In the genomic region with DNA sequence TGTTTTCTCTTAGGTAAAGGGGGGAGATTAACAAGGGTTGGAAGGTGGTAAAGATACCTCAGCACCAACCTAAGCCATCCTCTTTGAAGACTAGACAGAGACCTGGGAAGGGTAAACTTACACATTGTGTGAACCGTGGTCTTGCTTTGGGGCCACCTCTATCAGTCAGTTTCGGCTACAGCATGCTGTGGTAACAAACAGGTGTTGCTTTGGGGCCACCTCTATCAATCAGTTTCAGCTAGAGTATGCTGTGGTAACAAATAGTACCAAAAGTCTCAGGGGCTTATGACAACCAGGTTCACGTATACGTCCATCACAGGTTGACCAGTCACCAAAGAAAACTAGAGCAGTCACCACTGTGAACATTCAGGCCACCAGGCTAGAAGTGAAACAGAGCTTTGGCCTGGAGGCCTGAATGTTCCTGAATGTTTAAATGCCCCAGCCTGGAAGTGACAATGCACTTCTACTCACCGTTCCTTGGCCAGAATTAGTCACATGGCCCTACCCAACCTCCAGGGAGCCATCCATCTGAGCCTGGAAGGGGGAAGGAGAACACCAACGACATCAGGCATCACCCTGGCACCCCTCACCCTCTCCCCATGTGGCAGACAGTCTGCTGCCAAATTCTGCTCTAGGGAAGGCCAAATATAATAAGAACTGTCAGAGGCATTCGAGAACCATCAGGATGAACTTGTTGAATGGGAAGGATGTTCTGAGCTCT, we compare ENCODE assay signal across 34 cellular contexts. TPM values are rescaled to one million over a fixed set of nuclear protein-coding genes. Genes with fewer than 3 reads are reported as not detected.
A peak's percentile ranks its signal among the peaks of the same experiment; 100 is the strongest.
DNase-seq lines count a peak whose midpoint lies in the region; ATAC-seq, FAIRE-seq and TF ChIP-seq lines count a peak whose summit lies in the region.
"Had no signal": no experiment of that assay in that cellular context is flagged by ENCODE, and none has a peak within 500 bp of the region (broad histone marks: within the 10 kb centered on the region; RNA-seq: fewer than 3 reads in every experiment).

No MANE protein-coding gene starts in this region.

- CTCF ChIA-PET in HepG2 (lab: Yijun Ruan, JAX; ENCODE audit: low intra/inter-chr PET ratio, low total read pairs): no interaction called here

- no peak overlapping the region for H2AFZ ChIP-seq in HepG2 (ENCODE audit: low read length)

- H3K9me3 ChIP-seq in HepG2 (ENCODE audit: low read length) (no peaks in the 10 kb centered on the region), right lobe of liver (no peaks in the 10 kb centered on the region)
- H3K9me3 ChIP-seq: tibial artery had no signal

- H3K4me3 ChIP-seq in HepG2 (replicated peaks in 1 of 3; ENCODE audit: insufficient read depth in 1 of 3, low read depth in 2 of 3, low read length in 3 of 3) (no peak overlapping the region), right lobe of liver (no peak overlapping the region)
- H3K4me3 ChIP-seq: cardiac muscle cell, coronary artery, tibial artery had no signal

- no peak for TF ChIP-seq CTCF in HepG2 (CRISPR knock-in tag; IDR thresholded peaks at IDR 0.05)
- TF ChIP-seq CTCF in right lobe of liver (IDR thresholded peaks at IDR 0.05): no peak

- H3K9ac ChIP-seq in HepG2 (ENCODE audit: insufficient read depth, low read depth, low read length): no peak overlapping the region

- TF ChIP-seq RAD21 in HepG2 (CRISPR knock-in tag; IDR thresholded peaks at IDR 0.05): no peak

- H3K27me3 Mint-ChIP-seq in activated T-helper 17 cell treated with anti-CD3 and anti-CD28 coated beads, Interleukin-2, amount 50 U/mL, for 72 hours: no peaks in the 10 kb centered on the region
- H3K27me3 Mint-ChIP-seq in stimulated activated memory B cell treated with anti-CD40 and anti-IgM and Interleukin-4, amounts not matched to agents 10 μg/mL and 1 μg/mL and 100 μg/mL, for 72 hours: no peaks in the 10 kb centered on the region
- H3K27me3 Mint-ChIP-seq: effector memory CD8-positive, alpha-beta T cell; T-cell had no signal

- no peak overlapping the region for H3K4me3 Mint-ChIP-seq in activated T-helper 17 cell treated with anti-CD3 and anti-CD28 coated beads, Interleukin-2, amount 50 U/mL, for 72 hours
- no peak overlapping the region for H3K4me3 Mint-ChIP-seq in stimulated activated memory B cell treated with anti-CD40 and anti-IgM and Interleukin-4, amounts not matched to agents 10 μg/mL and 1 μg/mL and 100 μg/mL, for 72 hours
- H3K4me3 Mint-ChIP-seq: activated CD4-positive, alpha-beta memory T cell treated with anti-CD3 and anti-CD28 coated beads, Interleukin-2, amount 10 ng/mL, durations not matched to agents 7 days and 5 days; effector memory CD8-positive, alpha-beta T cell; natural killer cell; T-cell had no signal

- no peaks in the 10 kb centered on the region for H4K20me1 ChIP-seq in HepG2 (ENCODE audit: insufficient read depth, low read length)

- WGBS in HepG2 (ENCODE audit: low lambda C conversion rate): 33% methylated on average over 7 of the region's 7 CpGs
- 30% methylated on average over 3 of the region's 7 CpGs for WGBS in right lobe of liver (ENCODE audit: insufficient coverage, low coverage, low lambda C conversion rate, missing lambda C conversion rate)

- peak overlapping the region; percentile 75 for H3K27ac Mint-ChIP-seq in activated T-helper 17 cell treated with anti-CD3 and anti-CD28 coated beads, Interleukin-2, amount 50 U/mL, for 72 hours
- peak overlapping the region; percentile 7 for H3K27ac Mint-ChIP-seq in stimulated activated memory B cell treated with anti-CD40 and anti-IgM and Interleukin-4, amounts not matched to agents 10 μg/mL and 1 μg/mL and 100 μg/mL, for 72 hours
- H3K27ac Mint-ChIP-seq: activated CD4-positive, alpha-beta memory T cell treated with anti-CD3 and anti-CD28 coated beads, Interleukin-2, amount 10 ng/mL, durations not matched to agents 7 days and 5 days; natural killer cell had no signal

- intact Hi-C loops in HepG2 (cut with micrococcal nuclease; ENCODE audit: unreplicated experiment) (no loop called here), right lobe of liver (cut with DNase I) (no loop called here)

- in situ Hi-C loops in HepG2 (cut with HindIII; ENCODE audit: extremely low pct_ligation_motif_present, low pct_unique_long_range_greater_than_20kb): no loop called here

- H3K36me3 Mint-ChIP-seq in activated T-helper 17 cell treated with anti-CD3 and anti-CD28 coated beads, Interleukin-2, amount 50 U/mL, for 72 hours (ENCODE audit: low read depth): no peaks in the 10 kb centered on the region
- no peaks in the 10 kb centered on the region for H3K36me3 Mint-ChIP-seq in stimulated activated memory B cell treated with anti-CD40 and anti-IgM and Interleukin-4, amounts not matched to agents 10 μg/mL and 1 μg/mL and 100 μg/mL, for 72 hours
- H3K36me3 Mint-ChIP-seq: natural killer cell, T-cell had no signal

- H3K9me3 Mint-ChIP-seq in activated T-helper 17 cell treated with anti-CD3 and anti-CD28 coated beads, Interleukin-2, amount 50 U/mL, for 72 hours: no peaks in the 10 kb centered on the region
- no peaks in the 10 kb centered on the region for H3K9me3 Mint-ChIP-seq in stimulated activated memory B cell treated with anti-CD40 and anti-IgM and Interleukin-4, amounts not matched to agents 10 μg/mL and 1 μg/mL and 100 μg/mL, for 72 hours
- H3K9me3 Mint-ChIP-seq: activated CD4-positive, alpha-beta memory T cell treated with anti-CD3 and anti-CD28 coated beads, Interleukin-2, amount 10 ng/mL, durations not matched to agents 7 days and 5 days; effector memory CD8-positive, alpha-beta T cell; natural killer cell; T-cell had no signal

- peaks cover 1 to 15% of the 10 kb centered on the region in 2 experiments; a peak in 3 of 5 replicates for H3K27me3 ChIP-seq in HepG2 (ENCODE audit: control insufficient read depth in 1 of 2, insufficient read depth in 2 of 2, low read length in 2 of 2)
- no peaks in the 10 kb centered on the region for H3K27me3 ChIP-seq in right lobe of liver

- TF ChIP-seq POLR2A in HepG2 (IDR thresholded peaks at IDR 0.05; ENCODE audit: insufficient read depth in 1 of 2, low read depth in 2 of 2, low read length in 2 of 2) (no peak), right lobe of liver (IDR thresholded peaks at IDR 0.05) (no peak)

- no TSS peak for BruUV-seq in HepG2 (replicated peaks; lab: Mats Ljungman, UMichigan)

- H3K36me3 ChIP-seq in HepG2 (replicated peaks in 1 of 2; ENCODE audit: control insufficient read depth in 1 of 2, insufficient read depth in 2 of 2, low read length in 2 of 2): no peaks in the 10 kb centered on the region
- peaks cover 0 to 1% (median 0%) of the 10 kb centered on the region in 4 donors for H3K36me3 ChIP-seq in right lobe of liver
- H3K36me3 ChIP-seq: cardiac muscle cell, tibial artery had no signal

- H3K4me2 ChIP-seq in HepG2 (ENCODE audit: low read depth, low read length): no peak overlapping the region

- POLR2A ChIA-PET in HepG2 (lab: Yijun Ruan, JAX): no interaction called here

- TF ChIP-seq EP300 in HepG2 (IDR thresholded peaks at IDR 0.05; ENCODE audit: low read depth in 2 of 2, low read length in 2 of 2) (no peak), HepG2 (CRISPR knock-in tag; IDR thresholded peaks at IDR 0.05; ENCODE audit: borderline replicate concordance) (no peak)

- ATAC-seq in HepG2 (no peak), right lobe of liver (no peak), HG03139 (IDR thresholded peaks at IDR 0.05; ENCODE audit: unreplicated experiment) (no peak)
- ATAC-seq in activated T-helper 17 cell treated with anti-CD3 and anti-CD28 coated beads, Interleukin-2, amount 50 U/mL, for 72 hours (replicated peaks): no peak
- ATAC-seq in stimulated activated memory B cell treated with anti-CD40 and anti-IgM and Interleukin-4, amounts not matched to agents 10 μg/mL and 1 μg/mL and 100 μg/mL, for 72 hours: no peak
- ATAC-seq: effector memory CD8-positive, alpha-beta T cell; natural killer cell; T-cell had no signal

- no peaks in the 10 kb centered on the region for H3K79me2 ChIP-seq in HepG2 (ENCODE audit: insufficient read depth, low read length)

- no peak for FAIRE-seq in HepG2 (lab: Jason Lieb, UNC)
- FAIRE-seq: H1, keratinocyte, TTC549 had no signal

- H3K4me1 ChIP-seq in HepG2 (ENCODE audit: insufficient read depth, low read length) (no peaks in the 10 kb centered on the region), right lobe of liver (peaks cover 0 to under 1% (median 0%) of the 10 kb centered on the region in 4 donors)

- no peak overlapping the region for H3K27ac ChIP-seq in HepG2 (ENCODE audit: extremely low read length, insufficient read depth, low read length)
- no peak overlapping the region for H3K27ac ChIP-seq in right lobe of liver
- H3K27ac ChIP-seq: cardiac muscle cell, coronary artery, tibial artery had no signal

- DNase-seq in HepG2 (ENCODE audit: low spot score): no peak
- no peak for DNase-seq in right lobe of liver
- DNase-seq in NCI-H82 (lab: John Stamatoyannopoulos, UW): no peak
- DNase-seq: activated CD4-positive, alpha-beta memory T cell treated with anti-CD3 and anti-CD28 coated beads, Interleukin-2, amount 10 ng/mL, durations not matched to agents 7 days and 5 days; activated CD4-positive, CD25-positive, alpha-beta regulatory T cell treated with anti-CD3 and anti-CD28 coated beads, Interleukin-2, amount 50 U/mL, for 72 hours; activated CD8-positive, alpha-beta memory T cell treated with anti-CD3 and anti-CD28 coated beads, Interleukin-2, amount 50 U/mL, for 48 hours; activated naive CD4-positive, alpha-beta T cell treated with anti-CD3 and anti-CD28 coated beads, Interleukin-2, amount 50 U/mL, for 16 hours; DMS79; effector memory CD8-positive, alpha-beta T cell; erythroblast; GF-D8; IMR-90; midbrain; natural killer cell; NCI-H1436 treated with DMSO at 0.1 percent for 48 hours; NCI-H345; NCI-H748 treated with DMSO at 0.1 percent for 48 hours; RPMI8226; T-cell; tibial artery had no signal

- H3K4me1 Mint-ChIP-seq in activated T-helper 17 cell treated with anti-CD3 and anti-CD28 coated beads, Interleukin-2, amount 50 U/mL, for 72 hours: peaks cover 17% of the 10 kb centered on the region
- peaks cover 24% of the 10 kb centered on the region for H3K4me1 Mint-ChIP-seq in stimulated activated memory B cell treated with anti-CD40 and anti-IgM and Interleukin-4, amounts not matched to agents 10 μg/mL and 1 μg/mL and 100 μg/mL, for 72 hours

RNA-seq across cellular contexts. Expression of gene FXYD7, which starts 3.9 kb away (rescaled TPM):
- total RNA-seq in HepG2 (2016; rRNA removed; fragmentation: Illumina TruSeq; extraction: Trizol): not detected in 2 replicates
- not detected in 2 replicates for total RNA-seq in HepG2 (2016; cell fraction: cytosol; rRNA removed; fragmentation: Illumina TruSeq; extraction: Trizol; ENCODE audit: low read depth)
- total RNA-seq in HepG2 (2016; cell fraction: insoluble cytoplasmic fraction; rRNA removed; fragmentation: Illumina TruSeq; extraction: Trizol): not detected in 2 replicates
- total RNA-seq in HepG2 (2016; cell fraction: membrane; rRNA removed; fragmentation: Illumina TruSeq; extraction: Trizol): not detected in 2 replicates
- total RNA-seq in HepG2 (2016; cell fraction: nucleus; rRNA removed; fragmentation: Illumina TruSeq; extraction: Trizol): not detected in 2 replicates
- polyA plus RNA-seq in HepG2 (2011; rRNA removed): 0.17 and 0.55 TPM in 2 replicates
- polyA plus RNA-seq in HepG2 (2011; cell fraction: cytosol; rRNA removed): not detected in 2 replicates
- 2.3 and 3.0 TPM in 2 replicates for polyA plus RNA-seq in HepG2 (2011; cell fraction: nucleus; rRNA removed)
- polyA plus RNA-seq in HepG2 (2012): 0.40 and 0.55 TPM in 2 replicates
- not detected in 2 replicates for polyA plus RNA-seq in HepG2 (2016; cell fraction: cytosol; fragmentation: Illumina TruSeq; extraction: Trizol; ENCODE audit: low read depth)
- polyA plus RNA-seq in HepG2 (2016; cell fraction: insoluble cytoplasmic fraction; fragmentation: Illumina TruSeq; extraction: Trizol; ENCODE audit: low read depth): not detected in 2 replicates
- polyA plus RNA-seq in HepG2 (2016; cell fraction: membrane; fragmentation: Illumina TruSeq; extraction: Trizol; ENCODE audit: low read depth): not detected in 2 replicates
- not detected in 2 replicates for polyA plus RNA-seq in HepG2 (2016; cell fraction: nucleus; fragmentation: Illumina TruSeq; extraction: Trizol; ENCODE audit: insufficient read depth, low read depth)
- 1.1 TPM in 1 of 2 replicates, not detected in the other for polyA minus RNA-seq in HepG2 (2011; rRNA and poly(A)+ RNA removed; ENCODE audit: low replicate concordance)
- not detected in 2 replicates for polyA minus RNA-seq in HepG2 (2011; cell fraction: cytosol; rRNA and poly(A)+ RNA removed)
- polyA minus RNA-seq in HepG2 (2011; cell fraction: nucleus; rRNA and poly(A)+ RNA removed): not detected in 2 replicates
- under 1 TPM in 1 of 6 experiments, not detected in 5; 0.49 TPM for total RNA-seq in right lobe of liver
- 1 to 10 TPM in 1 of 2 donors, under 1 TPM in 1; 0.40 to 1.4 TPM for total RNA-seq in activated T-helper 17 cell treated with anti-CD3 and anti-CD28 coated beads, Interleukin-2, amount 50 U/mL, for 72 hours
- total RNA-seq: A172, IMR-90, omental fat pad, SK-MEL-5 had no signal
- polyA plus RNA-seq: keratinocyte had no signal

RNA-seq across cellular contexts. Expression of gene FXYD5, which starts 7.6 kb away (rescaled TPM):
- total RNA-seq in HepG2 (2016; rRNA removed; fragmentation: Illumina TruSeq; extraction: Trizol): not detected in 2 replicates
- not detected in 2 replicates for total RNA-seq in HepG2 (2016; cell fraction: cytosol; rRNA removed; fragmentation: Illumina TruSeq; extraction: Trizol; ENCODE audit: low read depth)
- not detected in 2 replicates for total RNA-seq in HepG2 (2016; cell fraction: insoluble cytoplasmic fraction; rRNA removed; fragmentation: Illumina TruSeq; extraction: Trizol)
- total RNA-seq in HepG2 (2016; cell fraction: membrane; rRNA removed; fragmentation: Illumina TruSeq; extraction: Trizol): not detected in 2 replicates
- not detected in 2 replicates for total RNA-seq in HepG2 (2016; cell fraction: nucleus; rRNA removed; fragmentation: Illumina TruSeq; extraction: Trizol)
- 0.65 and 0.91 TPM in 2 replicates for polyA plus RNA-seq in HepG2 (2011; rRNA removed)
- polyA plus RNA-seq in HepG2 (2011; cell fraction: cytosol; rRNA removed): 1.2 TPM in 2 replicates
- 0.64 and 1.2 TPM in 2 replicates for polyA plus RNA-seq in HepG2 (2011; cell fraction: nucleus; rRNA removed)
- polyA plus RNA-seq in HepG2 (2012): 1.1 and 2.2 TPM in 2 replicates
- 0.53 and 0.72 TPM in 2 replicates for polyA plus RNA-seq in HepG2 (2016; cell fraction: cytosol; fragmentation: Illumina TruSeq; extraction: Trizol; ENCODE audit: low read depth)
- 0.29 TPM in 1 of 2 replicates, not detected in the other for polyA plus RNA-seq in HepG2 (2016; cell fraction: insoluble cytoplasmic fraction; fragmentation: Illumina TruSeq; extraction: Trizol; ENCODE audit: low read depth)
- polyA plus RNA-seq in HepG2 (2016; cell fraction: membrane; fragmentation: Illumina TruSeq; extraction: Trizol; ENCODE audit: low read depth): 0.47 TPM in 1 of 2 replicates, not detected in the other
- polyA plus RNA-seq in HepG2 (2016; cell fraction: nucleus; fragmentation: Illumina TruSeq; extraction: Trizol; ENCODE audit: insufficient read depth, low read depth): 0.89 TPM in 1 of 2 replicates, not detected in the other
- polyA minus RNA-seq in HepG2 (2011; rRNA and poly(A)+ RNA removed; ENCODE audit: low replicate concordance): 0.60 and 172 TPM in 2 replicates
- not detected in 2 replicates for polyA minus RNA-seq in HepG2 (2011; cell fraction: cytosol; rRNA and poly(A)+ RNA removed)
- polyA minus RNA-seq in HepG2 (2011; cell fraction: nucleus; rRNA and poly(A)+ RNA removed): not detected in 2 replicates
- total RNA-seq in right lobe of liver: 10 to 100 TPM in 4 of 6 experiments, 1 to 10 TPM in 2; 5.6 to 23.6 (median 14.2) TPM
- 100 to 1,000 TPM; 214 to 257 TPM for total RNA-seq in activated T-helper 17 cell treated with anti-CD3 and anti-CD28 coated beads, Interleukin-2, amount 50 U/mL, for 72 hours

RNA-seq across cellular contexts. Expression of gene FXYD1, which starts 8.3 kb away (rescaled TPM):
- not detected in 2 replicates for total RNA-seq in HepG2 (2016; rRNA removed; fragmentation: Illumina TruSeq; extraction: Trizol)
- 0.81 TPM in 1 of 2 replicates, not detected in the other for total RNA-seq in HepG2 (2016; cell fraction: cytosol; rRNA removed; fragmentation: Illumina TruSeq; extraction: Trizol; ENCODE audit: low read depth)
- not detected in 2 replicates for total RNA-seq in HepG2 (2016; cell fraction: insoluble cytoplasmic fraction; rRNA removed; fragmentation: Illumina TruSeq; extraction: Trizol)
- total RNA-seq in HepG2 (2016; cell fraction: membrane; rRNA removed; fragmentation: Illumina TruSeq; extraction: Trizol): 0.83 and 1.4 TPM in 2 replicates
- not detected in 2 replicates for total RNA-seq in HepG2 (2016; cell fraction: nucleus; rRNA removed; fragmentation: Illumina TruSeq; extraction: Trizol)
- polyA plus RNA-seq in HepG2 (2011; rRNA removed): 27.0 and 31.2 TPM in 2 replicates
- 20.2 and 28.4 TPM in 2 replicates for polyA plus RNA-seq in HepG2 (2011; cell fraction: cytosol; rRNA removed)
- polyA plus RNA-seq in HepG2 (2011; cell fraction: nucleus; rRNA removed): 60.9 and 88.5 TPM in 2 replicates
- 49.0 and 114 TPM in 2 replicates for polyA plus RNA-seq in HepG2 (2012)
- 1.3 and 2.3 TPM in 2 replicates for polyA plus RNA-seq in HepG2 (2016; cell fraction: cytosol; fragmentation: Illumina TruSeq; extraction: Trizol; ENCODE audit: low read depth)
- polyA plus RNA-seq in HepG2 (2016; cell fraction: insoluble cytoplasmic fraction; fragmentation: Illumina TruSeq; extraction: Trizol; ENCODE audit: low read depth): 1.1 and 1.5 TPM in 2 replicates
- 0.93 and 1.2 TPM in 2 replicates for polyA plus RNA-seq in HepG2 (2016; cell fraction: membrane; fragmentation: Illumina TruSeq; extraction: Trizol; ENCODE audit: low read depth)
- polyA plus RNA-seq in HepG2 (2016; cell fraction: nucleus; fragmentation: Illumina TruSeq; extraction: Trizol; ENCODE audit: insufficient read depth, low read depth): 1.4 and 1.7 TPM in 2 replicates
- 11.9 TPM in 1 of 2 replicates, not detected in the other for polyA minus RNA-seq in HepG2 (2011; rRNA and poly(A)+ RNA removed; ENCODE audit: low replicate concordance)
- polyA minus RNA-seq in HepG2 (2011; cell fraction: cytosol; rRNA and poly(A)+ RNA removed): 7.0 and 12.8 TPM in 2 replicates
- 2.5 and 4.8 TPM in 2 replicates for polyA minus RNA-seq in HepG2 (2011; cell fraction: nucleus; rRNA and poly(A)+ RNA removed)
- 100 to 1,000 TPM in 4 of 6 experiments, 10 to 100 TPM in 2; 38.9 to 263 (median 140) TPM for total RNA-seq in right lobe of liver
- under 1 TPM; 0.54 to 0.93 TPM for total RNA-seq in activated T-helper 17 cell treated with anti-CD3 and anti-CD28 coated beads, Interleukin-2, amount 50 U/mL, for 72 hours
- total RNA-seq: A172, fibroblast of villous mesenchyme, natural killer cell, SK-MEL-5 had no signal

RNA-seq across cellular contexts. Expression of gene LGI4, which starts 12.0 kb away (rescaled TPM):
- total RNA-seq in HepG2 (2016; rRNA removed; fragmentation: Illumina TruSeq; extraction: Trizol): not detected in 2 replicates
- not detected in 2 replicates for total RNA-seq in HepG2 (2016; cell fraction: cytosol; rRNA removed; fragmentation: Illumina TruSeq; extraction: Trizol; ENCODE audit: low read depth)
- total RNA-seq in HepG2 (2016; cell fraction: insoluble cytoplasmic fraction; rRNA removed; fragmentation: Illumina TruSeq; extraction: Trizol): not detected in 2 replicates
- not detected in 2 replicates for total RNA-seq in HepG2 (2016; cell fraction: membrane; rRNA removed; fragmentation: Illumina TruSeq; extraction: Trizol)
- not detected in 2 replicates for total RNA-seq in HepG2 (2016; cell fraction: nucleus; rRNA removed; fragmentation: Illumina TruSeq; extraction: Trizol)
- 2.8 and 4.2 TPM in 2 replicates for polyA plus RNA-seq in HepG2 (2011; rRNA removed)
- polyA plus RNA-seq in HepG2 (2011; cell fraction: cytosol; rRNA removed): 1.2 and 2.3 TPM in 2 replicates
- 19.3 and 20.3 TPM in 2 replicates for polyA plus RNA-seq in HepG2 (2011; cell fraction: nucleus; rRNA removed)
- polyA plus RNA-seq in HepG2 (2012): 2.5 and 5.6 TPM in 2 replicates
- not detected in 2 replicates for polyA plus RNA-seq in HepG2 (2016; cell fraction: cytosol; fragmentation: Illumina TruSeq; extraction: Trizol; ENCODE audit: low read depth)
- polyA plus RNA-seq in HepG2 (2016; cell fraction: insoluble cytoplasmic fraction; fragmentation: Illumina TruSeq; extraction: Trizol; ENCODE audit: low read depth): not detected in 2 replicates
- polyA plus RNA-seq in HepG2 (2016; cell fraction: membrane; fragmentation: Illumina TruSeq; extraction: Trizol; ENCODE audit: low read depth): not detected in 2 replicates
- not detected in 2 replicates for polyA plus RNA-seq in HepG2 (2016; cell fraction: nucleus; fragmentation: Illumina TruSeq; extraction: Trizol; ENCODE audit: insufficient read depth, low read depth)
- 0.16 and 2.2 TPM in 2 replicates for polyA minus RNA-seq in HepG2 (2011; rRNA and poly(A)+ RNA removed; ENCODE audit: low replicate concordance)
- polyA minus RNA-seq in HepG2 (2011; cell fraction: cytosol; rRNA and poly(A)+ RNA removed): 0.59 and 0.88 TPM in 2 replicates
- polyA minus RNA-seq in HepG2 (2011; cell fraction: nucleus; rRNA and poly(A)+ RNA removed): 0.39 and 1.5 TPM in 2 replicates
- total RNA-seq in right lobe of liver: 1 to 10 TPM in 5 of 6 experiments, under 1 TPM in 1; 0.99 to 2.0 (median 1.5) TPM
- total RNA-seq in activated T-helper 17 cell treated with anti-CD3 and anti-CD28 coated beads, Interleukin-2, amount 50 U/mL, for 72 hours: 1 to 10 TPM in 1 of 2 donors, not detected in 1; 1.9 TPM
- total RNA-seq: A172, fibroblast of villous mesenchyme, IMR-90 had no signal

RNA-seq across cellular contexts. Expression of gene FXYD3, which starts 31.3 kb away (rescaled TPM):
- total RNA-seq in HepG2 (2016; rRNA removed; fragmentation: Illumina TruSeq; extraction: Trizol): not detected in 2 replicates
- total RNA-seq in HepG2 (2016; cell fraction: cytosol; rRNA removed; fragmentation: Illumina TruSeq; extraction: Trizol; ENCODE audit: low read depth): not detected in 2 replicates
- not detected in 2 replicates for total RNA-seq in HepG2 (2016; cell fraction: insoluble cytoplasmic fraction; rRNA removed; fragmentation: Illumina TruSeq; extraction: Trizol)
- total RNA-seq in HepG2 (2016; cell fraction: membrane; rRNA removed; fragmentation: Illumina TruSeq; extraction: Trizol): not detected in 2 replicates
- not detected in 2 replicates for total RNA-seq in HepG2 (2016; cell fraction: nucleus; rRNA removed; fragmentation: Illumina TruSeq; extraction: Trizol)
- polyA plus RNA-seq in HepG2 (2011; rRNA removed): 4.9 and 5.5 TPM in 2 replicates
- polyA plus RNA-seq in HepG2 (2011; cell fraction: cytosol; rRNA removed): 2.7 and 4.0 TPM in 2 replicates
- 3.8 and 4.8 TPM in 2 replicates for polyA plus RNA-seq in HepG2 (2011; cell fraction: nucleus; rRNA removed)
- 3.1 and 5.9 TPM in 2 replicates for polyA plus RNA-seq in HepG2 (2012)
- not detected in 2 replicates for polyA plus RNA-seq in HepG2 (2016; cell fraction: cytosol; fragmentation: Illumina TruSeq; extraction: Trizol; ENCODE audit: low read depth)
- not detected in 2 replicates for polyA plus RNA-seq in HepG2 (2016; cell fraction: insoluble cytoplasmic fraction; fragmentation: Illumina TruSeq; extraction: Trizol; ENCODE audit: low read depth)
- not detected in 2 replicates for polyA plus RNA-seq in HepG2 (2016; cell fraction: membrane; fragmentation: Illumina TruSeq; extraction: Trizol; ENCODE audit: low read depth)
- polyA plus RNA-seq in HepG2 (2016; cell fraction: nucleus; fragmentation: Illumina TruSeq; extraction: Trizol; ENCODE audit: insufficient read depth, low read depth): not detected in 2 replicates
- 1.1 and 15.3 TPM in 2 replicates for polyA minus RNA-seq in HepG2 (2011; rRNA and poly(A)+ RNA removed; ENCODE audit: low replicate concordance)
- 0.99 TPM in 1 of 2 replicates, not detected in the other for polyA minus RNA-seq in HepG2 (2011; cell fraction: cytosol; rRNA and poly(A)+ RNA removed)
- polyA minus RNA-seq in HepG2 (2011; cell fraction: nucleus; rRNA and poly(A)+ RNA removed): 2.6 TPM in 1 of 2 replicates, not detected in the other
- 1 to 10 TPM in 1 of 6 experiments, not detected in 5; 1.0 TPM for total RNA-seq in right lobe of liver
- total RNA-seq in activated T-helper 17 cell treated with anti-CD3 and anti-CD28 coated beads, Interleukin-2, amount 50 U/mL, for 72 hours: not detected
- total RNA-seq: activated CD4-positive, alpha-beta memory T cell treated with anti-CD3 and anti-CD28 coated beads, Interleukin-2, amount 10 ng/mL, durations not matched to agents 7 days and 5 days; cardiac muscle cell; fibroblast of villous mesenchyme; H1; IMR-90; liver; natural killer cell; SK-MEL-5; skeletal muscle tissue had no signal
- polyA plus RNA-seq: IMR-90 had no signal

Comparison
In these comparisons a context has a peak if more than half of its experiments do, and no peak if none do; other contexts are left out.
1. RNA of gene FXYD1, which starts 8.3 kb away (total RNA-seq): 38.9 to 263 TPM in right lobe of liver; 0.54 to 0.93 TPM in activated T-helper 17 cell treated with anti-CD3 and anti-CD28 coated beads, Interleukin-2, amount 50 U/mL, for 72 hours and 0.81 to 1.4 TPM in HepG2; every median in the first group is over 10 times any median in the second.
2. RNA of gene FXYD5, which starts 7.6 kb away (total RNA-seq): 214 to 257 TPM in activated T-helper 17 cell treated with anti-CD3 and anti-CD28 coated beads, Interleukin-2, amount 50 U/mL, for 72 hours; 5.6 to 23.6 TPM in right lobe of liver and not detected in HepG2; every median in the first group is over 4 times any median in the second.